ENCODE assay signal across 9 cellular contexts in the genomic region with DNA sequence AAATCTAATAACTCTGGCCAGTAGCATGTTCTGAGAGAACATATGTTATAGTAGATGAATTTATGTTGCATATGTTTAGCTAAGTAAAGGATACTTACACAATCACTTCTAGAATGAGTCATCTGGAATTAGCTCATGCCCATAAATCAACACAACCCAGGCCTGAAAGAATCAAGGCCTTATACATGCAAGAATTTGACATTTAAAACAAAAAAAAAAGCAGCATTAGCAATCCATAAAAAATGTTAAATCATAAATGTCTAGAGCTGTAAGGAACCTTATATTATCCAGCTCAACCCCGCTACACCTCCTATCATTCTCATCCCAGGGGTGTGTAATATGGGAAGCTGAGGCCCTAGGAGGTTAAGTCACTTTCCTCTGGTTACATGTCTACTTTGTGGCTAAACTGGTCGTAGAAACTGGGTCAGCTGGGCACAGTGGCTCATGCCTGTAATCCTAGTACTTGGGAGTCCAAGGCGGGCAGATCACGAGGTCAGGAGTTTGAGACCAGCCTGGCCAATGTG.
DNase-seq lines count a peak whose midpoint lies in the region; ATAC-seq and TF ChIP-seq lines count a peak whose summit lies in the region.
"Had no signal": no experiment of that assay in that cellular context is flagged by ENCODE, and none has a peak within 500 bp of the region (broad histone marks: within the 10 kb centered on the region; RNA-seq: fewer than 3 reads in every experiment).

No MANE protein-coding gene starts in this region.

- H3K27me3 Mint-ChIP-seq in stimulated activated naive CD8-positive, alpha-beta T cell treated with anti-CD3 and anti-CD28 coated beads, Interleukin-15, amount 100 ng/mL, for 72 hours: peaks cover 3% of the 10 kb centered on the region
- peaks cover 4% of the 10 kb centered on the region for H3K27me3 Mint-ChIP-seq in activated naive CD4-positive, alpha-beta T cell treated with anti-CD3 and anti-CD28 coated beads, Interleukin-2, amount 10 ng/mL, durations not matched to agents 7 days and 5 days

- peak overlapping the region; percentile 23 to 24 for H3K27ac Mint-ChIP-seq in stimulated activated naive CD8-positive, alpha-beta T cell treated with anti-CD3 and anti-CD28 coated beads, Interleukin-15, amount 100 ng/mL, for 72 hours
- no peak overlapping the region for H3K27ac Mint-ChIP-seq in activated naive CD4-positive, alpha-beta T cell treated with anti-CD3 and anti-CD28 coated beads, Interleukin-2, amount 10 ng/mL, durations not matched to agents 7 days and 5 days

- H3K4me3 ChIP-seq in fibroblast of mammary gland (ENCODE audit: control insufficient read depth, low read depth, low read length): no peak overlapping the region
- H3K4me3 ChIP-seq: BLaER1 treated with 17β-estradiol and CSF1 and Interleukin-3, amounts not matched to agents 10 nM and 100 nM had no signal

- ATAC-seq in stimulated activated naive CD8-positive, alpha-beta T cell treated with anti-CD3 and anti-CD28 coated beads, Interleukin-15, amount 100 ng/mL, for 72 hours: peak; percentile 86
- no peak for ATAC-seq in HG03469 (IDR thresholded peaks at IDR 0.05; ENCODE audit: unreplicated experiment)

- H3K36me3 Mint-ChIP-seq in activated naive CD4-positive, alpha-beta T cell treated with anti-CD3 and anti-CD28 coated beads, Interleukin-2, amount 10 ng/mL, durations not matched to agents 7 days and 5 days: peaks cover 4% of the 10 kb centered on the region

- peak overlapping the region in 1 of 2 donors; percentile 28 for H3K4me3 Mint-ChIP-seq in stimulated activated naive CD8-positive, alpha-beta T cell treated with anti-CD3 and anti-CD28 coated beads, Interleukin-15, amount 100 ng/mL, for 72 hours
- no peak overlapping the region for H3K4me3 Mint-ChIP-seq in activated naive CD4-positive, alpha-beta T cell treated with anti-CD3 and anti-CD28 coated beads, Interleukin-2, amount 10 ng/mL, durations not matched to agents 7 days and 5 days

- H3K4me1 Mint-ChIP-seq in stimulated activated naive CD8-positive, alpha-beta T cell treated with anti-CD3 and anti-CD28 coated beads, Interleukin-15, amount 100 ng/mL, for 72 hours: peaks cover 79% of the 10 kb centered on the region
- peaks cover 32% of the 10 kb centered on the region for H3K4me1 Mint-ChIP-seq in activated naive CD4-positive, alpha-beta T cell treated with anti-CD3 and anti-CD28 coated beads, Interleukin-2, amount 10 ng/mL, durations not matched to agents 7 days and 5 days

- peaks cover 0 to 8% of the 10 kb centered on the region in 2 donors for H3K9me3 Mint-ChIP-seq in stimulated activated naive CD8-positive, alpha-beta T cell treated with anti-CD3 and anti-CD28 coated beads, Interleukin-15, amount 100 ng/mL, for 72 hours
- no peaks in the 10 kb centered on the region for H3K9me3 Mint-ChIP-seq in activated naive CD4-positive, alpha-beta T cell treated with anti-CD3 and anti-CD28 coated beads, Interleukin-2, amount 10 ng/mL, durations not matched to agents 7 days and 5 days

- DNase-seq in NCI-H1694 treated with DMSO at 0.1 percent for 48 hours (lab: John Stamatoyannopoulos, UW) (peak; percentile 3), NCI-H1694 (lab: John Stamatoyannopoulos, UW) (no peak), SHP77 (lab: John Stamatoyannopoulos, UW) (peak; percentile 37 to 52), fibroblast of mammary gland (ENCODE audit: low read depth) (peak; percentile 98), cerebellar cortex (ENCODE audit: low spot score) (no peak)
- DNase-seq in stimulated activated naive CD8-positive, alpha-beta T cell treated with anti-CD3 and anti-CD28 coated beads, Interleukin-15, amount 100 ng/mL, for 72 hours: no peak
- DNase-seq in activated naive CD4-positive, alpha-beta T cell treated with anti-CD3 and anti-CD28 coated beads, Interleukin-2, amount 10 ng/mL, durations not matched to agents 7 days and 5 days: no peak

- no peak for TF ChIP-seq CTCF in fibroblast of mammary gland (conservative IDR thresholded peaks at IDR 0.05; ENCODE audit: control insufficient read depth, insufficient read depth, low read depth, low read length)

- CTCF ChIA-PET in activated naive CD4-positive, alpha-beta T cell treated with anti-CD3 and anti-CD28 coated beads, Interleukin-2, amount 10 ng/mL, durations not matched to agents 7 days and 5 days (lab: Charles Lee): interaction anchor here (0.8 to 6.1 kb wide), 5 partner anchors 9 to 65 kb away, joined by 3 to 25 read pairs (median 4); no protein-coding TSS in a partner anchor

Comparison
In these comparisons a context has a peak if more than half of its experiments do, and no peak if none do; other contexts are left out.
1. DNase-seq: peak in NCI-H1694 treated with DMSO at 0.1 percent for 48 hours (single experiment), SHP77 (2 of 2) and fibroblast of mammary gland (single experiment); none in NCI-H1694 (single experiment), stimulated activated naive CD8-positive, alpha-beta T cell treated with anti-CD3 and anti-CD28 coated beads, Interleukin-15, amount 100 ng/mL, for 72 hours (0 of 2), cerebellar cortex (single experiment) and activated naive CD4-positive, alpha-beta T cell treated with anti-CD3 and anti-CD28 coated beads, Interleukin-2, amount 10 ng/mL, durations not matched to agents 7 days and 5 days (single experiment).